In the genomic region with DNA sequence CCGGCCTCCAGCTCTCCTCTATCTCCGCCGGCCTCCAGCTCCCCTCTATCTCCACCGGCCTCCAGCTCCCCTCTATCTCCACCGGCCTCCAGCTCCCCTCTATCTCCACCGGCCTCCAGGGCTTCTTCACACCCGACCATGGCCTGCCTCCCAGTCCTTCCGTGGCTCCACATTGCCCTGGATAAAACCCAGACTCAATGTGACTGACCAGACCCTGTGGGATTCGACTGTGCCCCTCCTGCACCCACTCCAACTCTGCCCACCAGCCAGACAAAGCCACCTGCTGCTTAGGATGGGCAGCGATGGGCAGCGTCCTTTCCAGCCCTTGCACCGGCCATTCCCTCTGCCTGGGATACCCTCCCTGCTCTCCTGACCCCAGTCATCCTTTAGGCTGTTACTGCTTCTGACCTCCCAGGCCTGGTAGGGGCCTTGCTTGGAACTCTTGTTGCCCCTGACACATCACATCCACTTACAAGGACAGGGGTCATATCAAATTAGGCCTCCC, we compare ENCODE assay signal across 1 cellular context.
A peak's percentile ranks its signal among the peaks of the same experiment; 100 is the strongest.
TF ChIP-seq lines count a peak whose summit lies in the region.

No MANE protein-coding gene starts in this region.

TF ChIP-seq in HEK293, 187 proteins besides CTCF, POLR2A, EP300 and RAD21 (continued from another document):
- TF ChIP-seq, protein P1, sequence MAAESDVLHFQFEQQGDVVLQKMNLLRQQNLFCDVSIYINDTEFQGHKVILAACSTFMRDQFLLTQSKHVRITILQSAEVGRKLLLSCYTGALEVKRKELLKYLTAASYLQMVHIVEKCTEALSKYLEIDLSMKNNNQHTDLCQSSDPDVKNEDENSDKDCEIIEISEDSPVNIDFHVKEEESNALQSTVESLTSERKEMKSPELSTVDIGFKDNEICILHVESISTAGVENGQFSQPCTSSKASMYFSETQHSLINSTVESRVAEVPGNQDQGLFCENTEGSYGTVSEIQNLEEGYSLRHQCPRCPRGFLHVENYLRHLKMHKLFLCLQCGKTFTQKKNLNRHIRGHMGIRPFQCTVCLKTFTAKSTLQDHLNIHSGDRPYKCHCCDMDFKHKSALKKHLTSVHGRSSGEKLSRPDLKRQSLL (tag by site-specific recombination; IDR thresholded peaks at IDR 0.05) = peak; percentile 86; the same call in 1 of the 2 replicates
